Comparison of ENCODE assay signal across 20 cellular contexts in genomic region chr6:63492476-63492875, GRCh38.
"Had no signal": no experiment of that assay in that cellular context is flagged by ENCODE, and none has a peak within 500 bp of the region (broad histone marks: within the 10 kb centered on the region; RNA-seq: fewer than 3 reads in every experiment).

No MANE protein-coding gene starts in this region.

- H3K36me3 ChIP-seq: ovary, spleen, thoracic aorta had no signal

- H3K9me3 ChIP-seq: ovary, spleen, thoracic aorta had no signal

- H3K9me3 Mint-ChIP-seq: activated CD4-positive, alpha-beta T cell treated with anti-CD3 and anti-CD28 coated beads, Interleukin-2, amount 10 ng/mL, durations not matched to agents 24 days and 14 days; activated CD8-positive, alpha-beta T cell treated with anti-CD3 and anti-CD28 coated beads for 36 hours; activated naive CD4-positive, alpha-beta T cell treated with anti-CD3 and anti-CD28 coated beads, Interleukin-2, amount 50 U/mL, for 72 hours; brain; endodermal cell; naive thymus-derived CD8-positive, alpha-beta T cell; stimulated activated naive B cell treated with anti-CD40 and anti-IgM and Interleukin-4, amounts not matched to agents 10 μg/mL and 1 μg/mL and 100 μg/mL, for 72 hours had no signal

- H3K4me3 ChIP-seq: ovary, spleen, thoracic aorta had no signal

- H3K27ac ChIP-seq: epithelial cell of prostate, ovary, spleen, thoracic aorta had no signal

- H3K4me3 Mint-ChIP-seq: activated CD4-positive, alpha-beta T cell treated with anti-CD3 and anti-CD28 coated beads, Interleukin-2, amount 10 ng/mL, durations not matched to agents 24 days and 14 days; activated CD8-positive, alpha-beta T cell treated with anti-CD3 and anti-CD28 coated beads for 36 hours; brain; endodermal cell; naive thymus-derived CD8-positive, alpha-beta T cell; stimulated activated naive B cell treated with anti-CD40 and anti-IgM and Interleukin-4, amounts not matched to agents 10 μg/mL and 1 μg/mL and 100 μg/mL, for 72 hours had no signal

- H3K36me3 Mint-ChIP-seq: activated naive CD4-positive, alpha-beta T cell treated with anti-CD3 and anti-CD28 coated beads, Interleukin-2, amount 50 U/mL, for 72 hours; brain; naive thymus-derived CD8-positive, alpha-beta T cell; stimulated activated naive B cell treated with anti-CD40 and anti-IgM and Interleukin-4, amounts not matched to agents 10 μg/mL and 1 μg/mL and 100 μg/mL, for 72 hours had no signal

- H3K27me3 ChIP-seq: foreskin keratinocyte, ovary had no signal

- H3K4me1 ChIP-seq: foreskin keratinocyte, spleen had no signal

- H3K27ac Mint-ChIP-seq: activated CD4-positive, alpha-beta T cell treated with anti-CD3 and anti-CD28 coated beads, Interleukin-2, amount 10 ng/mL, durations not matched to agents 24 days and 14 days; activated CD8-positive, alpha-beta T cell treated with anti-CD3 and anti-CD28 coated beads for 36 hours; activated naive CD4-positive, alpha-beta T cell treated with anti-CD3 and anti-CD28 coated beads, Interleukin-2, amount 50 U/mL, for 72 hours; brain; endodermal cell; naive thymus-derived CD8-positive, alpha-beta T cell; stimulated activated naive B cell treated with anti-CD40 and anti-IgM and Interleukin-4, amounts not matched to agents 10 μg/mL and 1 μg/mL and 100 μg/mL, for 72 hours had no signal

- ATAC-seq: activated CD8-positive, alpha-beta T cell treated with anti-CD3 and anti-CD28 coated beads for 36 hours; activated naive CD4-positive, alpha-beta T cell treated with anti-CD3 and anti-CD28 coated beads, Interleukin-2, amount 50 U/mL, for 72 hours; foreskin keratinocyte; naive thymus-derived CD8-positive, alpha-beta T cell; stimulated activated naive B cell treated with anti-CD40 and anti-IgM and Interleukin-4, amounts not matched to agents 10 μg/mL and 1 μg/mL and 100 μg/mL, for 72 hours had no signal

- H3K27me3 Mint-ChIP-seq: brain; stimulated activated naive B cell treated with anti-CD40 and anti-IgM and Interleukin-4, amounts not matched to agents 10 μg/mL and 1 μg/mL and 100 μg/mL, for 72 hours had no signal

- H3K4me1 Mint-ChIP-seq: activated CD4-positive, alpha-beta T cell treated with anti-CD3 and anti-CD28 coated beads, Interleukin-2, amount 10 ng/mL, durations not matched to agents 24 days and 14 days; brain; endodermal cell; naive thymus-derived CD8-positive, alpha-beta T cell; stimulated activated naive B cell treated with anti-CD40 and anti-IgM and Interleukin-4, amounts not matched to agents 10 μg/mL and 1 μg/mL and 100 μg/mL, for 72 hours had no signal

- DNase-seq: activated CD4-positive, alpha-beta T cell treated with anti-CD3 and anti-CD28 coated beads, Interleukin-2, amount 10 ng/mL, durations not matched to agents 24 days and 14 days; activated CD8-positive, alpha-beta T cell treated with anti-CD3 and anti-CD28 coated beads for 36 hours; activated effector memory CD4-positive, alpha-beta T cell treated with Interleukin-2 at 50 U/mL for 16 hours; activated T-cell treated with anti-CD3 and anti-CD28 coated beads, Interleukin-2, amount 50 U/mL, for 48 hours; caudate nucleus; endodermal cell; foreskin keratinocyte; glutamatergic neuron; hippocampal formation; mesenchymal stem cell; naive thymus-derived CD8-positive, alpha-beta T cell; spleen; stimulated activated naive B cell treated with anti-CD40 and anti-IgM and Interleukin-4, amounts not matched to agents 10 μg/mL and 1 μg/mL and 100 μg/mL, for 72 hours; T-helper 1 cell; T1000 had no signal
